Comparison of ENCODE assay signal across 32 cellular contexts in the genomic region with DNA sequence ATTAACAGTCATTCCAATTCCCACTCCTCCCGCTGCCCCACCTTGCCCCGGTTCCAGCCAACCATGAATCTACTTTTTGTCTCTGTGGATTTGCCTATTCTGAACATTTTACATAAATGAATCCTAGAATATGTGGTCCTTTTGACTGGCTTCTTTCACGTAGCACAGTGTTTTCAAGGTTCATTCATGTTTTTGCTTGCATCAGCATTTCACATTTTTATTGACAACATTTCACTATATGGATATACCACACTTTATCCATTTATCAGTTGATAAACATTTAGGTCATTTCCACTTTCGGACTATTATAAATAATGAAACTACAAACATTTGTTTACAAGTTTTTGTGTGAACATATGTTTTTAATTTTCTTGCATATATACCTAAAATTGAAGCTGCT.
DNase-seq lines count a peak whose midpoint lies in the region; ATAC-seq, FAIRE-seq and TF ChIP-seq lines count a peak whose summit lies in the region.
"Had no signal": no experiment of that assay in that cellular context is flagged by ENCODE, and none has a peak within 500 bp of the region (broad histone marks: within the 10 kb centered on the region; RNA-seq: fewer than 3 reads in every experiment).

No MANE protein-coding gene starts in this region.

- H3K4ac ChIP-seq in IMR-90 (ENCODE audit: low read depth, low read length): no peak overlapping the region

- dilution Hi-C loops in IMR-90 (cut with HindIII; ENCODE audit: low sequenced_read_pairs, unreplicated experiment): no loop called here

- H3K9ac ChIP-seq in HepG2 (ENCODE audit: insufficient read depth, low read depth, low read length): no peak overlapping the region
- H3K9ac ChIP-seq in IMR-90 (ENCODE audit: low read depth, low read length): no peak overlapping the region
- H3K9ac ChIP-seq in K562 (ENCODE audit: insufficient read depth in 1 of 2, low read depth in 2 of 2, low read length in 2 of 2): no peak overlapping the region
- H3K9ac ChIP-seq: BLaER1; BLaER1 treated with 17β-estradiol and CSF1 and Interleukin-3, amounts not matched to agents 10 nM and 100 nM had no signal

- H3K27me3 ChIP-seq in HepG2 (ENCODE audit: control insufficient read depth in 1 of 2, insufficient read depth in 2 of 2, low read length in 2 of 2): no peaks in the 10 kb centered on the region
- no peaks in the 10 kb centered on the region for H3K27me3 ChIP-seq in right lobe of liver
- no peaks in the 10 kb centered on the region for H3K27me3 ChIP-seq in IMR-90 (ENCODE audit: control insufficient read depth, insufficient read depth, low read length)
- no peaks in the 10 kb centered on the region for H3K27me3 ChIP-seq in K562 (ENCODE audit: control insufficient read depth in 2 of 2, insufficient read depth in 2 of 2, low read length in 2 of 2)
- no peaks in the 10 kb centered on the region for H3K27me3 ChIP-seq in effector memory CD4-positive, alpha-beta T cell (replicated peaks; ENCODE audit: control insufficient read depth, insufficient read depth, low read length, poor library complexity, severe bottlenecking)
- H3K27me3 ChIP-seq: BE2C; BLaER1; BLaER1 treated with 17β-estradiol and CSF1 and Interleukin-3, amounts not matched to agents 10 nM and 100 nM had no signal

- 1% methylated on average over 4 of the region's 4 CpGs for WGBS in HepG2 (ENCODE audit: low lambda C conversion rate)
- 46% methylated on average over 4 of the region's 4 CpGs for WGBS in right lobe of liver (ENCODE audit: insufficient coverage, low coverage, low lambda C conversion rate, missing lambda C conversion rate)
- 45% methylated on average over 4 of the region's 4 CpGs for WGBS in A549 (ENCODE audit: missing lambda C conversion rate)
- no CpG with 5 or more reads among the region's 4 CpGs for WGBS in IMR-90 (ENCODE audit: extremely low coverage in 2 of 2, insufficient read length in 1 of 2), 2 experiments
- WGBS in K562 (ENCODE audit: insufficient coverage, low coverage, missing lambda C conversion rate): 4% methylated on average over 4 of the region's 4 CpGs

- H3K4me3 ChIP-seq in HepG2 (replicated peaks in 1 of 3; ENCODE audit: insufficient read depth in 1 of 3, low read depth in 2 of 3, low read length in 3 of 3) (no peak overlapping the region), right lobe of liver (no peak overlapping the region), A549 (no peak overlapping the region), IMR-90 (ENCODE audit: insufficient read depth, low read depth, low read length) (no peak overlapping the region), K562 (no peak overlapping the region)
- H3K4me3 ChIP-seq in effector memory CD4-positive, alpha-beta T cell (ENCODE audit: insufficient read depth, low read depth, low read length, poor library complexity, severe bottlenecking): no peak overlapping the region
- H3K4me3 ChIP-seq: BLaER1; BLaER1 treated with 17β-estradiol and CSF1 and Interleukin-3, amounts not matched to agents 10 nM and 100 nM had no signal

- no peak overlapping the region for H4K5ac ChIP-seq in IMR-90 (ENCODE audit: low read depth, low read length)

- no peaks in the 10 kb centered on the region for H3K4me1 ChIP-seq in HepG2 (ENCODE audit: insufficient read depth, low read length)
- H3K4me1 ChIP-seq in right lobe of liver: no peaks in the 10 kb centered on the region
- no peaks in the 10 kb centered on the region for H3K4me1 ChIP-seq in A549
- H3K4me1 ChIP-seq in IMR-90 (ENCODE audit: control insufficient read depth, insufficient read depth, low read length): no peaks in the 10 kb centered on the region
- H3K4me1 ChIP-seq in K562 (replicated peaks in 1 of 2; ENCODE audit: control insufficient read depth in 2 of 2, insufficient read depth in 2 of 2, low read length in 2 of 2): peaks cover 0 to 5% of the 10 kb centered on the region in 2 experiments; a peak in 2 of 5 replicates
- H3K4me1 ChIP-seq in effector memory CD4-positive, alpha-beta T cell (ENCODE audit: control insufficient read depth, insufficient read depth, low read length, poor library complexity, severe bottlenecking): no peaks in the 10 kb centered on the region
- H3K4me1 ChIP-seq: BE2C; BLaER1; BLaER1 treated with 17β-estradiol and CSF1 and Interleukin-3, amounts not matched to agents 10 nM and 100 nM; Caco-2 had no signal

- intact Hi-C loops in HepG2 (cut with micrococcal nuclease; ENCODE audit: unreplicated experiment) (no loop called here), right lobe of liver (cut with DNase I) (no loop called here), IMR-90 (cut with micrococcal nuclease) (no loop called here), K562 (cut with micrococcal nuclease) (no loop called here)

- H2BK5ac ChIP-seq in IMR-90 (ENCODE audit: low read depth, low read length, poor library complexity, severe bottlenecking): no peak overlapping the region

- TF ChIP-seq POLR2A in HepG2 (IDR thresholded peaks at IDR 0.05; ENCODE audit: insufficient read depth in 1 of 2, low read depth in 2 of 2, low read length in 2 of 2) (no peak), right lobe of liver (IDR thresholded peaks at IDR 0.05) (no peak), A549 (IDR thresholded peaks at IDR 0.05; ENCODE audit: low read length) (no peak), IMR-90 (IDR thresholded peaks at IDR 0.05; ENCODE audit: low read depth, low read length) (no peak), K562 (conservative IDR thresholded peaks at IDR 0.05) (no peak)

- H3K56ac ChIP-seq in IMR-90 (ENCODE audit: extremely low read depth, insufficient read depth, low read length): no peak overlapping the region

- H3K14ac ChIP-seq in IMR-90 (replicated peaks; ENCODE audit: low read depth, low read length): no peak overlapping the region

- H3K4me2 ChIP-seq in HepG2 (ENCODE audit: low read depth, low read length): no peak overlapping the region
- no peak overlapping the region for H3K4me2 ChIP-seq in A549
- H3K4me2 ChIP-seq in IMR-90 (ENCODE audit: low read depth, low read length): no peak overlapping the region
- no peak overlapping the region for H3K4me2 ChIP-seq in K562 (ENCODE audit: insufficient read depth, low read length)
- H3K4me2 ChIP-seq: BLaER1; BLaER1 treated with 17β-estradiol and CSF1 and Interleukin-3, amounts not matched to agents 10 nM and 100 nM had no signal

- TF ChIP-seq RAD21 in HepG2 (CRISPR knock-in tag; IDR thresholded peaks at IDR 0.05) (no peak), A549 (conservative IDR thresholded peaks at IDR 0.05 in 1 of 2, IDR thresholded peaks at IDR 0.05 in 1 of 2) (no peak), IMR-90 (IDR thresholded peaks at IDR 0.05; ENCODE audit: low read length) (no peak), K562 (CRISPR knock-in tag; conservative IDR thresholded peaks at IDR 0.05 in 1 of 2, IDR thresholded peaks at IDR 0.05 in 1 of 2) (no peak)

- no peak overlapping the region for H2AK5ac ChIP-seq in IMR-90 (ENCODE audit: low read depth, low read length)

- H2BK120ac ChIP-seq in IMR-90 (ENCODE audit: low read depth, low read length): no peak overlapping the region

- no peak overlapping the region for H3K18ac ChIP-seq in IMR-90 (ENCODE audit: low read depth, low read length)

- H3K79me2 ChIP-seq in HepG2 (ENCODE audit: insufficient read depth, low read length) (no peaks in the 10 kb centered on the region), K562 (ENCODE audit: control insufficient read depth, insufficient read depth, low read length) (no peaks in the 10 kb centered on the region)

- no peak overlapping the region for H4K8ac ChIP-seq in IMR-90 (ENCODE audit: low read depth in 2 of 2, low read length in 2 of 2)

- FAIRE-seq in HepG2 (lab: Jason Lieb, UNC): no peak
- peak; percentile 32 for FAIRE-seq in A549 (lab: Jason Lieb, UNC)
- no peak for FAIRE-seq in K562 (lab: Jason Lieb, UNC)
- FAIRE-seq: D721Med had no signal

- in situ Hi-C loops in HepG2 (cut with HindIII; ENCODE audit: extremely low pct_ligation_motif_present, low pct_unique_long_range_greater_than_20kb) (no loop called here), IMR-90 (cut with MboI; ENCODE audit: low sequenced_read_pairs) (no loop called here), K562 (cut with MboI) (no loop called here)

- H2AK9ac ChIP-seq in IMR-90 (replicated peaks; ENCODE audit: low read depth, low read length, poor library complexity): no peak overlapping the region

- ATAC-seq in HepG2 (no peak), right lobe of liver (no peak), A549 (no peak), IMR-90 (ENCODE audit: low read depth) (no peak), K562 (no peak), GM21786 (IDR thresholded peaks at IDR 0.05; ENCODE audit: unreplicated experiment) (no peak)
- ATAC-seq: CD8-positive, alpha-beta T cell had no signal

- BruUV-seq in HepG2 (replicated peaks; lab: Mats Ljungman, UMichigan) (no TSS peak), IMR-90 (replicated peaks; lab: Mats Ljungman, UMichigan) (no TSS peak), K562 (replicated peaks; lab: Mats Ljungman, UMichigan) (no TSS peak)

- no peak overlapping the region for H2BK20ac ChIP-seq in IMR-90 (ENCODE audit: low read depth, low read length)

- no peaks in the 10 kb centered on the region for H3K9me1 ChIP-seq in IMR-90 (ENCODE audit: insufficient read depth, low read length)
- H3K9me1 ChIP-seq in K562 (ENCODE audit: control insufficient read depth, insufficient read depth, low read length): no peaks in the 10 kb centered on the region

- TF ChIP-seq CTCF in HepG2 (CRISPR knock-in tag; IDR thresholded peaks at IDR 0.05): no peak
- TF ChIP-seq CTCF in right lobe of liver (IDR thresholded peaks at IDR 0.05): no peak
- no peak for TF ChIP-seq CTCF in A549 (IDR thresholded peaks at IDR 0.05)
- TF ChIP-seq CTCF in IMR-90 (conservative IDR thresholded peaks at IDR 0.05; ENCODE audit: low read depth, low read length): no peak
- TF ChIP-seq CTCF in K562 (IDR thresholded peaks at IDR 0.05 in 2 of 3, conservative IDR thresholded peaks at IDR 0.05 in 1 of 3; ENCODE audit: insufficient read depth in 2 of 3, low read depth in 1 of 3, low read length in 3 of 3): no peak

- CTCF ChIA-PET in HepG2 (lab: Yijun Ruan, JAX; ENCODE audit: low intra/inter-chr PET ratio, low total read pairs): no interaction called here
- CTCF ChIA-PET in A549 (lab: Yijun Ruan, JAX): no interaction called here
- CTCF ChIA-PET in IMR-90 (lab: Yijun Ruan, JAX): no interaction called here
- CTCF ChIA-PET in K562 (lab: Yijun Ruan, JAX; ENCODE audit: low intra/inter-chr PET ratio): no interaction called here

- POLR2A ChIA-PET in HepG2 (lab: Yijun Ruan, JAX): no interaction called here
- POLR2A ChIA-PET in A549 (lab: Yijun Ruan, JAX): no interaction called here
- POLR2A ChIA-PET in IMR-90 (lab: Charles Lee; ENCODE audit: unreplicated experiment): no interaction called here
- POLR2A ChIA-PET in K562 (lab: Yijun Ruan, JAX): no interaction called here

- TF ChIP-seq EP300 in HepG2 (IDR thresholded peaks at IDR 0.05; ENCODE audit: low read depth in 2 of 2, low read length in 2 of 2) (no peak), HepG2 (CRISPR knock-in tag; IDR thresholded peaks at IDR 0.05; ENCODE audit: borderline replicate concordance) (no peak), A549 (IDR thresholded peaks at IDR 0.05) (no peak), K562 (IDR thresholded peaks at IDR 0.05; ENCODE audit: low read length) (no peak)

- no peak overlapping the region for H3K27ac ChIP-seq in HepG2 (ENCODE audit: extremely low read length, insufficient read depth, low read length)
- no peak overlapping the region for H3K27ac ChIP-seq in right lobe of liver
- H3K27ac ChIP-seq in A549: no peak overlapping the region
- no peak overlapping the region for H3K27ac ChIP-seq in IMR-90 (ENCODE audit: insufficient read depth, low read length)
- no peak overlapping the region for H3K27ac ChIP-seq in K562 (ENCODE audit: extremely low read depth, low read depth, low read length)
- no peak overlapping the region for H3K27ac ChIP-seq in effector memory CD4-positive, alpha-beta T cell (ENCODE audit: insufficient read depth, low read length, poor library complexity, severe bottlenecking)
- H3K27ac ChIP-seq: 22Rv1; BLaER1; BLaER1 treated with 17β-estradiol and CSF1 and Interleukin-3, amounts not matched to agents 10 nM and 100 nM; C4-2B had no signal

- H4K20me1 ChIP-seq in HepG2 (ENCODE audit: insufficient read depth, low read length) (no peaks in the 10 kb centered on the region), IMR-90 (ENCODE audit: insufficient read depth, low read length) (no peaks in the 10 kb centered on the region), K562 (replicated peaks; ENCODE audit: control insufficient read depth, insufficient read depth, low read length) (no peaks in the 10 kb centered on the region)
- H4K20me1 ChIP-seq: BLaER1; BLaER1 treated with 17β-estradiol and CSF1 and Interleukin-3, amounts not matched to agents 10 nM and 100 nM had no signal

- H3K9me3 ChIP-seq in HepG2 (ENCODE audit: low read length) (no peaks in the 10 kb centered on the region), right lobe of liver (no peaks in the 10 kb centered on the region), A549 (peaks cover 7% of the 10 kb centered on the region), IMR-90 (ENCODE audit: control insufficient read depth, insufficient read depth, low read length) (peaks cover 18% of the 10 kb centered on the region; the same call in 1 of the 2 replicates), K562 (replicated peaks; ENCODE audit: control insufficient read depth, insufficient read depth, low read depth, low read length) (no peaks in the 10 kb centered on the region)
- no peaks in the 10 kb centered on the region for H3K9me3 ChIP-seq in effector memory CD4-positive, alpha-beta T cell (ENCODE audit: control insufficient read depth, low read length)
- H3K9me3 ChIP-seq: BE2C had no signal

- DNase-seq in HepG2 (ENCODE audit: low spot score) (no peak), right lobe of liver (no peak), A549 (ENCODE audit: low read depth in 1 of 2, low spot score in 1 of 2) (no peak), IMR-90 (no peak), K562 (ENCODE audit: extremely low read depth in 1 of 4, low spot score in 3 of 4) (no peak), DMS153 (lab: John Stamatoyannopoulos, UW) (no peak)
- no peak for DNase-seq in effector memory CD4-positive, alpha-beta T cell
- DNase-seq: 8988T; ACHN; AML-193; BE2C; C1 segment of cervical spinal cord; Caco-2; Calu3; CD4-positive, alpha-beta memory T cell; CD4-positive, alpha-beta T cell; CD4-positive, CD25-positive, alpha-beta regulatory T cell; CD8-positive, alpha-beta memory T cell; CD8-positive, alpha-beta T cell; COR-L47; DMS 273 treated with DMSO at 0.1 percent for 48 hours; DMS53; DMS79; DMS79 treated with DMSO at 0.1 percent for 48 hours; DND-41; EL had no signal

- H3K36me3 ChIP-seq in HepG2 (replicated peaks in 1 of 2; ENCODE audit: control insufficient read depth in 1 of 2, insufficient read depth in 2 of 2, low read length in 2 of 2) (no peaks in the 10 kb centered on the region), right lobe of liver (no peaks in the 10 kb centered on the region), IMR-90 (ENCODE audit: control insufficient read depth, insufficient read depth, low read length) (no peaks in the 10 kb centered on the region), K562 (ENCODE audit: control insufficient read depth, insufficient read depth, low read length) (no peaks in the 10 kb centered on the region)
- no peaks in the 10 kb centered on the region for H3K36me3 ChIP-seq in effector memory CD4-positive, alpha-beta T cell (ENCODE audit: control insufficient read depth, insufficient read depth, low read length)
- H3K36me3 ChIP-seq: BE2C, BLaER1 had no signal

- no peaks in the 10 kb centered on the region for H3K79me1 ChIP-seq in IMR-90 (ENCODE audit: low read depth in 1 of 2, low read length in 2 of 2)

- no peak overlapping the region for H3K23ac ChIP-seq in IMR-90 (ENCODE audit: low read depth, low read length)

- H2AFZ ChIP-seq in HepG2 (ENCODE audit: low read length) (no peak overlapping the region), IMR-90 (replicated peaks; ENCODE audit: low read length, poor library complexity) (no peak overlapping the region), K562 (ENCODE audit: low read depth, low read length) (no peak overlapping the region)

- H4K91ac ChIP-seq in IMR-90 (ENCODE audit: insufficient read depth, low read depth, low read length): no peak overlapping the region

- H2BK15ac ChIP-seq in IMR-90 (ENCODE audit: low read depth, low read length): no peak overlapping the region

Comparison
In these comparisons a context has a peak if more than half of its experiments do, and no peak if none do; other contexts are left out.
1. Of the 241 proteins assayed by ChIP-seq in both HepG2 and K562: peak only in HepG2: none; only in K562: MAFG; in both: MAFF and MAFK; in neither: 238.